ENCODE assay signal across 1 cellular context in genomic region chr16:10621216-10621949, GRCh38. TPM values are rescaled to one million over a fixed set of nuclear protein-coding genes. Genes with fewer than 3 reads are reported as not detected.
"Had no signal": no experiment of that assay in that cellular context is flagged by ENCODE, and none has a peak within 500 bp of the region (broad histone marks: within the 10 kb centered on the region; RNA-seq: fewer than 3 reads in every experiment).

No MANE protein-coding gene starts in this region.

RNA-seq across cellular contexts. Expression of gene EMP2, which starts 41.0 kb away (rescaled TPM):
- total RNA-seq: natural killer cell had no signal
